In genomic region chr4:2273221-2273620, GRCh38 we compare ENCODE assay signal across 17 cellular contexts.
"Had no signal": no experiment of that assay in that cellular context is flagged by ENCODE, and none has a peak within 500 bp of the region (broad histone marks: within the 10 kb centered on the region; RNA-seq: fewer than 3 reads in every experiment).

No MANE protein-coding gene starts in this region.

- H3K4me3 Mint-ChIP-seq: naive thymus-derived CD8-positive, alpha-beta T cell; stimulated activated memory B cell treated with anti-CD40 and anti-IgM and Interleukin-4, amounts not matched to agents 10 μg/mL and 1 μg/mL and 100 μg/mL, for 72 hours; stimulated activated naive CD8-positive, alpha-beta T cell treated with anti-CD3 and anti-CD28 coated beads, Interleukin-15, Interleukin-2, amounts not matched to agents 100 ng/mL and 50 ng/mL, for 24 hours had no signal

- H3K36me3 Mint-ChIP-seq: naive thymus-derived CD8-positive, alpha-beta T cell; stimulated activated memory B cell treated with anti-CD40 and anti-IgM and Interleukin-4, amounts not matched to agents 10 μg/mL and 1 μg/mL and 100 μg/mL, for 72 hours had no signal

- H3K36me3 ChIP-seq: prostate gland, right lobe of liver, thoracic aorta, transverse colon had no signal

- ATAC-seq: naive thymus-derived CD8-positive, alpha-beta T cell; right lobe of liver; stimulated activated memory B cell treated with anti-CD40 and anti-IgM and Interleukin-4, amounts not matched to agents 10 μg/mL and 1 μg/mL and 100 μg/mL, for 72 hours had no signal

- H3K4me2 ChIP-seq: hepatocyte had no signal

- H3K4me1 Mint-ChIP-seq: stimulated activated memory B cell treated with anti-CD40 and anti-IgM and Interleukin-4, amounts not matched to agents 10 μg/mL and 1 μg/mL and 100 μg/mL, for 72 hours had no signal

- H3K9me3 ChIP-seq: esophagus muscularis mucosa, prostate gland, right lobe of liver, thoracic aorta, transverse colon had no signal

- H2AFZ ChIP-seq: hepatocyte, parathyroid adenoma had no signal

- H3K9me3 Mint-ChIP-seq: naive thymus-derived CD8-positive, alpha-beta T cell; stimulated activated memory B cell treated with anti-CD40 and anti-IgM and Interleukin-4, amounts not matched to agents 10 μg/mL and 1 μg/mL and 100 μg/mL, for 72 hours; stimulated activated naive CD8-positive, alpha-beta T cell treated with anti-CD3 and anti-CD28 coated beads, Interleukin-15, Interleukin-2, amounts not matched to agents 100 ng/mL and 50 ng/mL, for 24 hours had no signal

- H3K4me3 ChIP-seq: esophagus muscularis mucosa, hepatocyte, prostate gland, right lobe of liver, thoracic aorta, transverse colon had no signal

- H3K9ac ChIP-seq: parathyroid adenoma had no signal

- H3K27ac ChIP-seq: esophagus muscularis mucosa, hepatocyte, parathyroid adenoma, prostate gland, right lobe of liver, thoracic aorta, transverse colon had no signal

- H3K27me3 Mint-ChIP-seq: naive thymus-derived CD8-positive, alpha-beta T cell; stimulated activated memory B cell treated with anti-CD40 and anti-IgM and Interleukin-4, amounts not matched to agents 10 μg/mL and 1 μg/mL and 100 μg/mL, for 72 hours; stimulated activated naive CD8-positive, alpha-beta T cell treated with anti-CD3 and anti-CD28 coated beads, Interleukin-15, Interleukin-2, amounts not matched to agents 100 ng/mL and 50 ng/mL, for 24 hours had no signal

- H3K27me3 ChIP-seq: esophagus muscularis mucosa, hepatocyte, right lobe of liver, transverse colon had no signal

- DNase-seq: effector memory CD4-positive, alpha-beta T cell; head of caudate nucleus; mesendoderm; naive thymus-derived CD8-positive, alpha-beta T cell; occipital lobe; stimulated activated CD4-positive, alpha-beta T cell treated with anti-CD3 and anti-CD28 coated beads, Interleukin-15, amount 100 ng/mL, for 24 hours; stimulated activated CD4-positive, alpha-beta T cell treated with anti-CD3 and anti-CD28 coated beads, Interleukin-1b, Interleukin-23, amount 100 ng/mL, for 48 hours; stimulated activated CD4-positive, alpha-beta T cell treated with anti-CD3 and anti-CD28 coated beads, Interleukin-4, amount 100 ng/mL, for 24 hours; transverse colon had no signal

- H3K4me1 ChIP-seq: parathyroid adenoma, prostate gland, right lobe of liver, transverse colon had no signal

- H3K27ac Mint-ChIP-seq: stimulated activated memory B cell treated with anti-CD40 and anti-IgM and Interleukin-4, amounts not matched to agents 10 μg/mL and 1 μg/mL and 100 μg/mL, for 72 hours; stimulated activated naive CD8-positive, alpha-beta T cell treated with anti-CD3 and anti-CD28 coated beads, Interleukin-15, Interleukin-2, amounts not matched to agents 100 ng/mL and 50 ng/mL, for 24 hours had no signal
